Comparison of ENCODE assay signal across 17 cellular contexts in the genomic region with DNA sequence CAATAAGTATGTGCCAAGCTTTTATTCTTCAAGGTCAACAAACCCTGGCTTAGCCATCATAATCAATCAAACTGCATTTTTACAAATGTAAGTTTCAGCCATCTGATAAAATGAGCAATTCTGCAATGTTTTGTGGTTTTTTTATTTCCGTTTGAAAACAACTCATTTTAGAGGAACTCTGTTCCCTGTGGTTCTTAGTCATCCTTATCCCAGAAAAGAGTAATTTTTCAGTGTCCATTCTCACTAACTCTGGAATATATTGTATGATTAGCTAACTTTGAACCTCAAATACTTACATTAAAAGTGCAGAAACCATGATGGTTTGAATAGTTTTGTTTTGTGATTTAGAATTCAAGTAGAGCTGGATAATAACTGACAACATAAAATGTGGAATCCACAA.
DNase-seq lines count a peak whose midpoint lies in the region; ATAC-seq and TF ChIP-seq lines count a peak whose summit lies in the region.
"Had no signal": no experiment of that assay in that cellular context is flagged by ENCODE, and none has a peak within 500 bp of the region (broad histone marks: within the 10 kb centered on the region; RNA-seq: fewer than 3 reads in every experiment).

No MANE protein-coding gene starts in this region.

- peak; percentile 89 for ATAC-seq in SK-N-SH treated with all-trans-retinoic acid at 6 μM for 48 hours
- ATAC-seq: mucosa of descending colon; stimulated activated memory B cell treated with anti-CD40 and anti-IgM and Interleukin-4, amounts not matched to agents 10 μg/mL and 1 μg/mL and 100 μg/mL, for 72 hours had no signal

- H3K4me3 Mint-ChIP-seq in activated CD4-positive, alpha-beta T cell treated with anti-CD3 and anti-CD28 coated beads, Interleukin-2, amount 10 ng/mL, durations not matched to agents 7 days and 5 days: no peak overlapping the region
- H3K4me3 Mint-ChIP-seq in CD4-positive, alpha-beta memory T cell: no peak overlapping the region
- H3K4me3 Mint-ChIP-seq: activated naive CD4-positive, alpha-beta T cell treated with anti-CD3 and anti-CD28 coated beads for 36 hours; immature natural killer cell; stimulated activated memory B cell treated with anti-CD40 and anti-IgM and Interleukin-4, amounts not matched to agents 10 μg/mL and 1 μg/mL and 100 μg/mL, for 72 hours had no signal

- no peaks in the 10 kb centered on the region for H3K36me3 Mint-ChIP-seq in activated CD4-positive, alpha-beta T cell treated with anti-CD3 and anti-CD28 coated beads, Interleukin-2, amount 10 ng/mL, durations not matched to agents 7 days and 5 days (ENCODE audit: low read depth)
- no peaks in the 10 kb centered on the region for H3K36me3 Mint-ChIP-seq in CD4-positive, alpha-beta memory T cell
- H3K36me3 Mint-ChIP-seq: immature natural killer cell; stimulated activated memory B cell treated with anti-CD40 and anti-IgM and Interleukin-4, amounts not matched to agents 10 μg/mL and 1 μg/mL and 100 μg/mL, for 72 hours had no signal

- H3K27ac Mint-ChIP-seq in activated CD4-positive, alpha-beta T cell treated with anti-CD3 and anti-CD28 coated beads, Interleukin-2, amount 10 ng/mL, durations not matched to agents 7 days and 5 days: no peak overlapping the region
- no peak overlapping the region for H3K27ac Mint-ChIP-seq in CD4-positive, alpha-beta memory T cell
- H3K27ac Mint-ChIP-seq: activated naive CD4-positive, alpha-beta T cell treated with anti-CD3 and anti-CD28 coated beads for 36 hours; immature natural killer cell; progenitor cell of endocrine pancreas; stimulated activated memory B cell treated with anti-CD40 and anti-IgM and Interleukin-4, amounts not matched to agents 10 μg/mL and 1 μg/mL and 100 μg/mL, for 72 hours had no signal

- intact Hi-C loops in cardiac septum (cut with DNase I): no loop called here
- intact Hi-C loops in CD4-positive, alpha-beta memory T cell (cut with micrococcal nuclease): no loop called here

- CTCF ChIA-PET in activated CD4-positive, alpha-beta T cell treated with anti-CD3 and anti-CD28 coated beads, Interleukin-2, amount 10 ng/mL, durations not matched to agents 7 days and 5 days (lab: Charles Lee): no interaction called here
- CTCF ChIA-PET in CD4-positive, alpha-beta memory T cell (lab: Charles Lee; ENCODE audit: partially characterized antibody): no interaction called here

- TF ChIP-seq CTCF in HL-60 (IDR thresholded peaks at IDR 0.05; ENCODE audit: insufficient read depth, low read length) (no peak), fibroblast of the aortic adventitia (IDR thresholded peaks at IDR 0.05; ENCODE audit: insufficient read depth, low read length) (no peak)

- DNase-seq in AG08395 (ENCODE audit: low spot score): peak; percentile 67
- DNase-seq in HL-60 (ENCODE audit: low read depth in 1 of 2, low spot score in 1 of 2): no peak
- DNase-seq in fibroblast of the aortic adventitia (ENCODE audit: low read depth): peak; percentile 46
- DNase-seq in activated CD4-positive, alpha-beta T cell treated with anti-CD3 and anti-CD28 coated beads, Interleukin-2, amount 50 U/mL, for 1 hour: no peak
- no peak for DNase-seq in cardiac septum (ENCODE audit: low spot score)
- no peak for DNase-seq in activated CD4-positive, alpha-beta T cell treated with anti-CD3 and anti-CD28 coated beads, Interleukin-2, amount 10 ng/mL, durations not matched to agents 7 days and 5 days
- no peak for DNase-seq in CD4-positive, alpha-beta memory T cell
- DNase-seq: activated naive CD4-positive, alpha-beta T cell treated with anti-CD3 and anti-CD28 coated beads for 36 hours; immature natural killer cell; Karpas-422; mucosa of descending colon; NCI-H446 treated with DMSO at 0.1 percent for 48 hours; Peyer's patch; stimulated activated CD4-positive, alpha-beta T cell treated with anti-CD3 and anti-CD28 coated beads, Interleukin-4, amount 100 ng/mL, for 1 hour had no signal

- peaks cover 4% of the 10 kb centered on the region for H3K4me1 Mint-ChIP-seq in activated CD4-positive, alpha-beta T cell treated with anti-CD3 and anti-CD28 coated beads, Interleukin-2, amount 10 ng/mL, durations not matched to agents 7 days and 5 days
- H3K4me1 Mint-ChIP-seq in CD4-positive, alpha-beta memory T cell: peaks cover 6 to 11% (median 7%) of the 10 kb centered on the region in 4 donors
- H3K4me1 Mint-ChIP-seq: stimulated activated memory B cell treated with anti-CD40 and anti-IgM and Interleukin-4, amounts not matched to agents 10 μg/mL and 1 μg/mL and 100 μg/mL, for 72 hours had no signal

- peak overlapping the region; percentile 64 for H3K27ac ChIP-seq in HL-60 (replicated peaks)
- H3K27ac ChIP-seq in CD4-positive, alpha-beta memory T cell (ENCODE audit: low read depth, low read length): no peak overlapping the region
- H3K27ac ChIP-seq: Peyer's patch had no signal

- H3K27me3 ChIP-seq in HL-60 (ENCODE audit: insufficient read depth, poor library complexity, severe bottlenecking): no peaks in the 10 kb centered on the region
- no peaks in the 10 kb centered on the region for H3K27me3 ChIP-seq in CD4-positive, alpha-beta memory T cell (ENCODE audit: insufficient read depth, low read length)
- H3K27me3 ChIP-seq: Peyer's patch had no signal

- H3K4me3 ChIP-seq in HL-60 (replicated peaks; ENCODE audit: insufficient read depth, low read length) (no peak overlapping the region), fibroblast of the aortic adventitia (ENCODE audit: low read depth, low read length) (no peak overlapping the region)
- no peak overlapping the region for H3K4me3 ChIP-seq in CD4-positive, alpha-beta memory T cell (ENCODE audit: low read length in 2 of 2)
- H3K4me3 ChIP-seq: mucosa of descending colon, Peyer's patch had no signal

- POLR2A ChIA-PET in activated CD4-positive, alpha-beta T cell treated with anti-CD3 and anti-CD28 coated beads, Interleukin-2, amount 10 ng/mL, durations not matched to agents 7 days and 5 days (lab: Charles Lee): no interaction called here
- POLR2A ChIA-PET in CD4-positive, alpha-beta memory T cell (lab: Charles Lee; ENCODE audit: partially characterized antibody): no interaction called here

- no peaks in the 10 kb centered on the region for H3K9me3 ChIP-seq in CD4-positive, alpha-beta memory T cell (ENCODE audit: control insufficient read depth in 1 of 2, low read length in 2 of 2)
- H3K9me3 ChIP-seq: mucosa of descending colon, Peyer's patch had no signal

- H3K4me1 ChIP-seq in CD4-positive, alpha-beta memory T cell (ENCODE audit: insufficient read depth, low read length): peaks cover 8% of the 10 kb centered on the region

- H3K9me3 Mint-ChIP-seq in activated CD4-positive, alpha-beta T cell treated with anti-CD3 and anti-CD28 coated beads, Interleukin-2, amount 10 ng/mL, durations not matched to agents 7 days and 5 days: no peaks in the 10 kb centered on the region
- H3K9me3 Mint-ChIP-seq in CD4-positive, alpha-beta memory T cell: no peaks in the 10 kb centered on the region
- H3K9me3 Mint-ChIP-seq: activated naive CD4-positive, alpha-beta T cell treated with anti-CD3 and anti-CD28 coated beads for 36 hours; stimulated activated memory B cell treated with anti-CD40 and anti-IgM and Interleukin-4, amounts not matched to agents 10 μg/mL and 1 μg/mL and 100 μg/mL, for 72 hours had no signal

- H3K27me3 Mint-ChIP-seq in activated CD4-positive, alpha-beta T cell treated with anti-CD3 and anti-CD28 coated beads, Interleukin-2, amount 10 ng/mL, durations not matched to agents 7 days and 5 days: peaks cover 13% of the 10 kb centered on the region
- peaks cover 4% of the 10 kb centered on the region in 2 donors for H3K27me3 Mint-ChIP-seq in CD4-positive, alpha-beta memory T cell
- H3K27me3 Mint-ChIP-seq: progenitor cell of endocrine pancreas had no signal

- no peaks in the 10 kb centered on the region for H3K36me3 ChIP-seq in CD4-positive, alpha-beta memory T cell (ENCODE audit: insufficient read depth, low read length)
- H3K36me3 ChIP-seq: Peyer's patch had no signal

TF ChIP-seq in SK-N-SH treated with all-trans-retinoic acid at 6 μM for 48 hours, 23 proteins besides CTCF, POLR2A, EP300 and RAD21 (continues in another document):
- TF ChIP-seq, protein P1, sequence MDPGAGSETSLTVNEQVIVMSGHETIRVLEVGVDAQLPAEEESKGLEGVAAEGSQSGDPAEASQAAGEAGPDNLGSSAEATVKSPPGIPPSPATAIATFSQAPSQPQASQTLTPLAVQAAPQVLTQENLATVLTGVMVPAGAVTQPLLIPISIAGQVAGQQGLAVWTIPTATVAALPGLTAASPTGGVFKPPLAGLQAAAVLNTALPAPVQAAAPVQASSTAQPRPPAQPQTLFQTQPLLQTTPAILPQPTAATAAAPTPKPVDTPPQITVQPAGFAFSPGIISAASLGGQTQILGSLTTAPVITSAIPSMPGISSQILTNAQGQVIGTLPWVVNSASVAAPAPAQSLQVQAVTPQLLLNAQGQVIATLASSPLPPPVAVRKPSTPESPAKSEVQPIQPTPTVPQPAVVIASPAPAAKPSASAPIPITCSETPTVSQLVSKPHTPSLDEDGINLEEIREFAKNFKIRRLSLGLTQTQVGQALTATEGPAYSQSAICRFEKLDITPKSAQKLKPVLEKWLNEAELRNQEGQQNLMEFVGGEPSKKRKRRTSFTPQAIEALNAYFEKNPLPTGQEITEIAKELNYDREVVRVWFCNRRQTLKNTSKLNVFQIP (CRISPR knock-in tag; IDR thresholded peaks at IDR 0.05; ENCODE audit: borderline replicate concordance, low read depth): no peak; the same call in 1 of the 2 replicates
- TF ChIP-seq ARNTL (CRISPR knock-in tag; IDR thresholded peaks at IDR 0.05; ENCODE audit: borderline replicate concordance, low read depth) (no peak), CSDC2 (CRISPR knock-in tag; IDR thresholded peaks at IDR 0.05) (no peak), RARB (CRISPR knock-in tag; IDR thresholded peaks at IDR 0.05) (peak; percentile 86), OSR1 (CRISPR knock-in tag; IDR thresholded peaks at IDR 0.05) (no peak), ESRRG (CRISPR knock-in tag; IDR thresholded peaks at IDR 0.05) (no peak)
- TF ChIP-seq, protein P2, sequence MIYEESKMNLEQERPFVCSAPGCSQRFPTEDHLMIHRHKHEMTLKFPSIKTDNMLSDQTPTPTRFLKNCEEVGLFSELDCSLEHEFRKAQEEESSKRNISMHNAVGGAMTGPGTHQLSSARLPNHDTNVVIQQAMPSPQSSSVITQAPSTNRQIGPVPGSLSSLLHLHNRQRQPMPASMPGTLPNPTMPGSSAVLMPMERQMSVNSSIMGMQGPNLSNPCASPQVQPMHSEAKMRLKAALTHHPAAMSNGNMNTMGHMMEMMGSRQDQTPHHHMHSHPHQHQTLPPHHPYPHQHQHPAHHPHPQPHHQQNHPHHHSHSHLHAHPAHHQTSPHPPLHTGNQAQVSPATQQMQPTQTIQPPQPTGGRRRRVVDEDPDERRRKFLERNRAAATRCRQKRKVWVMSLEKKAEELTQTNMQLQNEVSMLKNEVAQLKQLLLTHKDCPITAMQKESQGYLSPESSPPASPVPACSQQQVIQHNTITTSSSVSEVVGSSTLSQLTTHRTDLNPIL (CRISPR knock-in tag; IDR thresholded peaks at IDR 0.05; ENCODE audit: low read depth): no peak

Comparison
In these comparisons a context has a peak if more than half of its experiments do, and no peak if none do; other contexts are left out.
1. DNase-seq: peak in AG08395 (single experiment) and fibroblast of the aortic adventitia (single experiment); none in HL-60 (0 of 2), activated CD4-positive, alpha-beta T cell treated with anti-CD3 and anti-CD28 coated beads, Interleukin-2, amount 50 U/mL, for 1 hour (single experiment), cardiac septum (single experiment), activated CD4-positive, alpha-beta T cell treated with anti-CD3 and anti-CD28 coated beads, Interleukin-2, amount 10 ng/mL, durations not matched to agents 7 days and 5 days (single experiment) and CD4-positive, alpha-beta memory T cell (0 of 5).